Comparison of ENCODE assay signal across 19 cellular contexts in the genomic region with DNA sequence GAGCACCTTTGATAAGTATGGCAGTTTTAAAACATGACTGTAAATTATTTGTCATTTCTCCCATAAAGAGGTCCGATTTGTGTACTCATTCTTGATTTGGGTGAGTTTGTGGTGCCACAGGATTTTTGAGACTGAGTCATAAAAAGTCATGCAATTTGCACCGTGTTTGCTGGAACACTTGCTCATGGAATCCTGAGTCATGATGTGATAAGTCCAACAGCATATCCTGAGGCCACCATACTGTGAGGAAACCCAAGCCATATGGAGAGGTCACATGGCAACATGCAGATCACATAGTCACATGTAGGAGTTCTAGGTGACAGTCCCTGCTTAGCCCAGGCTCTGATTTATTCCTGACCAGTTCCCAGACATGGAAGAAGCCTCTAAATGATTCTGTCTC. TPM values are rescaled to one million over a fixed set of nuclear protein-coding genes. Genes with fewer than 3 reads are reported as not detected.
DNase-seq lines count a peak whose midpoint lies in the region; FAIRE-seq and TF ChIP-seq lines count a peak whose summit lies in the region.
"Had no signal": no experiment of that assay in that cellular context is flagged by ENCODE, and none has a peak within 500 bp of the region (broad histone marks: within the 10 kb centered on the region; RNA-seq: fewer than 3 reads in every experiment).

No MANE protein-coding gene starts in this region.

- H3K9me2 ChIP-seq in SK-N-SH, result no peaks in the 10 kb centered on the region

- H4K20me1 ChIP-seq in SK-N-SH (ENCODE audit: insufficient read depth), result no peaks in the 10 kb centered on the region

- peaks cover 13% of the 10 kb centered on the region for H3K9me3 Mint-ChIP-seq in MCF 10A (ENCODE audit: unreplicated experiment)
- no peaks in the 10 kb centered on the region for H3K9me3 Mint-ChIP-seq in activated T-helper 2 cell treated with anti-CD3 and anti-CD28 coated beads, Interferon-gamma antibody, Interleukin-2, Interleukin-4, amounts not matched to agents 10 μg/mL and 5 μg/mL and 100 μg/mL, durations not matched to agents 14 hours and 24 hours and 36 hours
- H3K9me3 Mint-ChIP-seq: activated T-cell treated with anti-CD3 and anti-CD28 coated beads, Interleukin-2, amount 50 U/mL, for 24 hours had no signal

- TF ChIP-seq CTCF in MCF 10A (IDR thresholded peaks at IDR 0.05; ENCODE audit: unreplicated experiment) (no peak), breast epithelium (IDR thresholded peaks at IDR 0.05) (no peak), SK-N-SH (IDR thresholded peaks at IDR 0.05) (no peak)

- H3K36me3 Mint-ChIP-seq in MCF 10A (ENCODE audit: insufficient read depth, unreplicated experiment), result peaks cover 6% of the 10 kb centered on the region
- H3K36me3 Mint-ChIP-seq in activated T-helper 2 cell treated with anti-CD3 and anti-CD28 coated beads, Interferon-gamma antibody, Interleukin-2, Interleukin-4, amounts not matched to agents 10 μg/mL and 5 μg/mL and 100 μg/mL, durations not matched to agents 14 hours and 24 hours and 36 hours (ENCODE audit: low read depth), result no peaks in the 10 kb centered on the region
- H3K36me3 Mint-ChIP-seq: immature natural killer cell; naive thymus-derived CD4-positive, alpha-beta T cell had no signal

- WGBS in SK-N-SH (ENCODE audit: low lambda C conversion rate), result 0% methylated on average over 2 of the region's 2 CpGs

- H3K36me3 ChIP-seq in breast epithelium (no peaks in the 10 kb centered on the region), SK-N-SH (replicated peaks in 1 of 2; ENCODE audit: control insufficient read depth in 1 of 2, insufficient read depth in 2 of 2, low read length in 1 of 2) (no peaks in the 10 kb centered on the region)
- H3K36me3 ChIP-seq: ascending aorta, thyroid gland had no signal

- H3K4me3 ChIP-seq in breast epithelium, result no peak overlapping the region
- no peak overlapping the region for H3K4me3 ChIP-seq in SK-N-SH (ENCODE audit: low read depth in 2 of 2, low read length in 1 of 2)
- H3K4me3 ChIP-seq: ascending aorta, SK-N-MC, thyroid gland had no signal

- no peak for TF ChIP-seq POLR2A in breast epithelium (IDR thresholded peaks at IDR 0.05)
- no peak for TF ChIP-seq POLR2A in GM12891 (IDR thresholded peaks at IDR 0.05; ENCODE audit: low read depth, low read length)

- BruUV-seq in MCF 10A (replicated peaks; lab: Mats Ljungman, UMichigan), result no TSS peak

- peak overlapping the region; percentile 73 for H3K27ac Mint-ChIP-seq in MCF 10A (ENCODE audit: low read depth, unreplicated experiment)
- no peak overlapping the region for H3K27ac Mint-ChIP-seq in activated T-helper 2 cell treated with anti-CD3 and anti-CD28 coated beads, Interferon-gamma antibody, Interleukin-2, Interleukin-4, amounts not matched to agents 10 μg/mL and 5 μg/mL and 100 μg/mL, durations not matched to agents 14 hours and 24 hours and 36 hours
- H3K27ac Mint-ChIP-seq: activated T-cell treated with anti-CD3 and anti-CD28 coated beads, Interleukin-2, amount 50 U/mL, for 24 hours; immature natural killer cell; naive thymus-derived CD4-positive, alpha-beta T cell had no signal

- no peak for TF ChIP-seq RAD21 in SK-N-SH (IDR thresholded peaks at IDR 0.05; ENCODE audit: low read length)

- no peak overlapping the region for H2AFZ ChIP-seq in SK-N-SH (ENCODE audit: low read depth)

- no peak overlapping the region for H3K4me2 ChIP-seq in SK-N-SH

- FAIRE-seq in GM12891 (lab: Jason Lieb, UNC), result no peak

- H3K4me1 ChIP-seq in breast epithelium, result peaks cover 0 to 6% of the 10 kb centered on the region in 2 donors
- H3K4me1 ChIP-seq in SK-N-SH (ENCODE audit: control insufficient read depth in 1 of 2, insufficient read depth in 2 of 2, low read depth in 1 of 2, low read length in 1 of 2), result peaks cover 7 to 8% of the 10 kb centered on the region in 2 experiments; a peak in 3 of 4 replicates
- H3K4me1 ChIP-seq: thyroid gland had no signal

- peaks cover 35% of the 10 kb centered on the region for H3F3A ChIP-seq in SK-N-SH (replicated peaks; ENCODE audit: insufficient read depth)

- no peaks in the 10 kb centered on the region for H3K27me3 Mint-ChIP-seq in MCF 10A (ENCODE audit: insufficient read depth, unreplicated experiment)
- peaks cover 8% of the 10 kb centered on the region for H3K27me3 Mint-ChIP-seq in activated T-helper 2 cell treated with anti-CD3 and anti-CD28 coated beads, Interferon-gamma antibody, Interleukin-2, Interleukin-4, amounts not matched to agents 10 μg/mL and 5 μg/mL and 100 μg/mL, durations not matched to agents 14 hours and 24 hours and 36 hours (ENCODE audit: low read depth)

- peak in 1 of 2 experiments; percentile 62; a peak in 1 of 4 replicates for TF ChIP-seq EP300 in SK-N-SH (IDR thresholded peaks at IDR 0.05; ENCODE audit: borderline replicate concordance in 1 of 2, low read depth in 1 of 2, low read length in 1 of 2)

- no peak overlapping the region for H3K9ac ChIP-seq in SK-N-SH

- no peak overlapping the region for H3K4me3 Mint-ChIP-seq in MCF 10A (ENCODE audit: unreplicated experiment)
- no peak overlapping the region for H3K4me3 Mint-ChIP-seq in activated T-helper 2 cell treated with anti-CD3 and anti-CD28 coated beads, Interferon-gamma antibody, Interleukin-2, Interleukin-4, amounts not matched to agents 10 μg/mL and 5 μg/mL and 100 μg/mL, durations not matched to agents 14 hours and 24 hours and 36 hours (ENCODE audit: low read depth)
- H3K4me3 Mint-ChIP-seq: activated T-cell treated with anti-CD3 and anti-CD28 coated beads, Interleukin-2, amount 50 U/mL, for 24 hours; immature natural killer cell; naive thymus-derived CD4-positive, alpha-beta T cell had no signal

- no peak overlapping the region for H3K27ac ChIP-seq in breast epithelium
- H3K27ac ChIP-seq in SK-N-SH (ENCODE audit: low read depth in 2 of 2, low read length in 1 of 2), result no peak overlapping the region; a peak in 1 of 4 replicates
- H3K27ac ChIP-seq: ascending aorta, HL-60, SK-N-MC, thyroid gland had no signal

- no peaks in the 10 kb centered on the region for H3K9me3 ChIP-seq in breast epithelium
- H3K9me3 ChIP-seq in SK-N-SH, result peaks cover 12% of the 10 kb centered on the region; the same call in 1 of the 2 replicates
- H3K9me3 ChIP-seq: thyroid gland had no signal

- intact Hi-C loops in MCF 10A (cut with micrococcal nuclease) (no loop called here), breast epithelium (cut with DNase I; ENCODE audit: low total_unique reads) (no loop called here), head of caudate nucleus (cut with DNase I) (no loop called here)
- intact Hi-C loops in activated T-helper 2 cell treated with anti-CD3 and anti-CD28 coated beads, Interferon-gamma antibody, Interleukin-2, Interleukin-4, amounts not matched to agents 10 μg/mL and 5 μg/mL and 100 μg/mL, durations not matched to agents 14 hours and 24 hours and 36 hours (cut with micrococcal nuclease), result no loop called here

- DNase-seq in MCF 10A (ENCODE audit: unreplicated experiment) (peak; percentile 85), breast epithelium (ENCODE audit: low spot score in 2 of 2) (no peak), SK-N-SH (no peak), fibroblast of peridontal ligament (ENCODE audit: extremely low read depth) (peak; percentile 86), GM12891 (ENCODE audit: insufficient read length, low spot score) (no peak), amygdala (lab: John Stamatoyannopoulos, UW) (no peak), head of caudate nucleus (no peak)
- DNase-seq in activated T-helper 2 cell treated with anti-CD3 and anti-CD28 coated beads, Interferon-gamma antibody, Interleukin-2, Interleukin-4, amounts not matched to agents 10 μg/mL and 5 μg/mL and 100 μg/mL, durations not matched to agents 14 hours and 24 hours and 36 hours (ENCODE audit: low spot score), result no peak
- DNase-seq: activated T-cell treated with anti-CD3 and anti-CD28 coated beads, Interleukin-2, amount 50 U/mL, for 24 hours; AML-193; DND-41; immature natural killer cell; naive thymus-derived CD4-positive, alpha-beta T cell; NCI-H1092; NCI-H510A; thyroid gland had no signal

- peaks cover 12% of the 10 kb centered on the region for H3K4me1 Mint-ChIP-seq in MCF 10A (ENCODE audit: insufficient read depth, unreplicated experiment)
- no peaks in the 10 kb centered on the region for H3K4me1 Mint-ChIP-seq in activated T-helper 2 cell treated with anti-CD3 and anti-CD28 coated beads, Interferon-gamma antibody, Interleukin-2, Interleukin-4, amounts not matched to agents 10 μg/mL and 5 μg/mL and 100 μg/mL, durations not matched to agents 14 hours and 24 hours and 36 hours (ENCODE audit: low read depth)
- H3K4me1 Mint-ChIP-seq: immature natural killer cell; naive thymus-derived CD4-positive, alpha-beta T cell had no signal

- H3K79me2 ChIP-seq in SK-N-SH (ENCODE audit: insufficient read depth), result no peaks in the 10 kb centered on the region

- CTCF ChIA-PET in MCF 10A (lab: Yijun Ruan, JAX), result interaction anchor here (0.6 to 0.7 kb wide), 2 partner anchors 138 to 903 kb away, joined by 3 to 5 read pairs; no protein-coding TSS in a partner anchor
- CTCF ChIA-PET in SK-N-SH (lab: Yijun Ruan, JAX), result interaction anchor here (0.9 kb wide), 1 partner anchor 21 kb away, joined by 3 read pairs; no protein-coding TSS in a partner anchor

- H3K27me3 ChIP-seq in breast epithelium (no peaks in the 10 kb centered on the region), SK-N-SH (ENCODE audit: insufficient read depth) (no peaks in the 10 kb centered on the region)
- H3K27me3 ChIP-seq: ascending aorta, thyroid gland had no signal

- POLR2A ChIA-PET in MCF 10A (lab: Yijun Ruan, JAX) (no interaction called here), SK-N-SH (lab: Yijun Ruan, JAX) (no interaction called here)

TF ChIP-seq in SK-N-SH, 30 proteins besides CTCF, POLR2A, EP300 and RAD21 (continues in another document):
- peak; percentile 64 for TF ChIP-seq MAX (IDR thresholded peaks at IDR 0.05; ENCODE audit: low read depth)
- TF ChIP-seq YY1 (IDR thresholded peaks at IDR 0.05; ENCODE audit: low read depth), result peak; percentile 70; the same call in 1 of the 2 replicates

TF ChIP-seq in GM12891, 5 proteins besides CTCF, POLR2A, EP300 and RAD21:
- TF ChIP-seq SPI1 (IDR thresholded peaks at IDR 0.05; ENCODE audit: low read depth, low read length), result no peak
- TF ChIP-seq POU2F2 (IDR thresholded peaks at IDR 0.05; ENCODE audit: low read depth, low read length), result no peak
- TF ChIP-seq TAF1 (IDR thresholded peaks at IDR 0.05; ENCODE audit: low read depth, low read length), result no peak
- no peak for TF ChIP-seq POLR2AphosphoS5 (IDR thresholded peaks at IDR 0.05; ENCODE audit: low read depth, low read length)
- no peak for TF ChIP-seq PAX5 (IDR thresholded peaks at IDR 0.05; ENCODE audit: insufficient read depth, low read length, severe bottlenecking)

RNA-seq across cellular contexts. Expression of gene PRRX1, which starts 40.8 kb away (rescaled TPM):
- total RNA-seq in MCF 10A (2022) (not detected in 2 replicates), breast epithelium (10 to 100 TPM; 48.9 to 75.7 (median 73.1) TPM)
- polyA plus RNA-seq in SK-N-SH (2012; rRNA removed), result 356 and 431 TPM in 2 replicates
- 352 and 421 TPM in 2 replicates for polyA plus RNA-seq in SK-N-SH (2012; cell fraction: cytosol; rRNA removed)
- polyA plus RNA-seq in SK-N-SH (2012; cell fraction: nucleus; rRNA removed), result 197 and 345 TPM in 2 replicates
- 0.06 TPM for polyA plus RNA-seq in GM12891 (2012; ENCODE audit: low read depth, missing spikeins)
- not detected in 2 replicates for total RNA-seq in activated T-helper 2 cell treated with anti-CD3 and anti-CD28 coated beads, Interferon-gamma antibody, Interleukin-2, Interleukin-4, amounts not matched to agents 10 μg/mL and 5 μg/mL and 100 μg/mL, durations not matched to agents 14 hours and 24 hours and 36 hours
- total RNA-seq: naive thymus-derived CD4-positive, alpha-beta T cell had no signal
- polyA plus RNA-seq: immature natural killer cell; naive thymus-derived CD4-positive, alpha-beta T cell had no signal

Comparison
In these comparisons a context has a peak if more than half of its experiments do, and no peak if none do; other contexts are left out.
1. DNase-seq: peak in MCF 10A (single experiment) and fibroblast of peridontal ligament (single experiment); none in breast epithelium (0 of 2), SK-N-SH (single experiment), GM12891 (single experiment), activated T-helper 2 cell treated with anti-CD3 and anti-CD28 coated beads, Interferon-gamma antibody, Interleukin-2, Interleukin-4, amounts not matched to agents 10 μg/mL and 5 μg/mL and 100 μg/mL, durations not matched to agents 14 hours and 24 hours and 36 hours (single experiment), amygdala (0 of 56) and head of caudate nucleus (0 of 42).
2. RNA of gene PRRX1, which starts 40.8 kb away (total RNA-seq): 48.9 to 75.7 TPM in breast epithelium; not detected in MCF 10A and not detected in activated T-helper 2 cell treated with anti-CD3 and anti-CD28 coated beads, Interferon-gamma antibody, Interleukin-2, Interleukin-4, amounts not matched to agents 10 μg/mL and 5 μg/mL and 100 μg/mL, durations not matched to agents 14 hours and 24 hours and 36 hours; every median in the first group is over 10 times any median in the second.